ENCODE assay signal across 22 cellular contexts in genomic region chr10:86197166-86197790, GRCh38.
"Had no signal": no experiment of that assay in that cellular context is flagged by ENCODE, and none has a peak within 500 bp of the region (broad histone marks: within the 10 kb centered on the region; RNA-seq: fewer than 3 reads in every experiment).

No MANE protein-coding gene starts in this region.

- H3K36me3 ChIP-seq: colonic mucosa, esophagus squamous epithelium, gastroesophageal sphincter, left ventricle myocardium inferior, neutrophil, ovary, uterus had no signal

- H3K27me3 ChIP-seq: colonic mucosa, esophagus squamous epithelium, neutrophil, ovary, uterus had no signal

- H3K27ac ChIP-seq: colonic mucosa, esophagus squamous epithelium, gastroesophageal sphincter, left ventricle myocardium inferior, neutrophil, ovary, uterus had no signal

- DNase-seq: colonic mucosa; dermis blood vessel endothelial cell; esophagus squamous epithelium; foreskin fibroblast; immature natural killer cell; kidney; left cardiac atrium; left ventricle myocardium inferior; mesenchymal stem cell; naive thymus-derived CD4-positive, alpha-beta T cell; ovary; right cardiac atrium; stimulated activated CD4-positive, alpha-beta T cell treated with anti-CD3 and anti-CD28 coated beads, Interleukin-15, amount 100 ng/mL, for 24 hours; stimulated activated CD4-positive, alpha-beta T cell treated with anti-CD3 and anti-CD28 coated beads, Interleukin-1b, Interleukin-23, amount 100 ng/mL, for 48 hours; stimulated activated CD4-positive, alpha-beta T cell treated with anti-CD3 and anti-CD28 coated beads, Interleukin-4, amount 100 ng/mL, for 24 hours; stimulated activated naive CD8-positive, alpha-beta T cell treated with anti-CD3 and anti-CD28 coated beads, Interleukin-15, amount 100 ng/mL, for 72 hours; substantia nigra had no signal

- ATAC-seq: gastroesophageal sphincter; left cardiac atrium; naive thymus-derived CD4-positive, alpha-beta T cell; right cardiac atrium; stimulated activated memory B cell treated with anti-CD40 and anti-IgM and Interleukin-4, amounts not matched to agents 10 μg/mL and 1 μg/mL and 100 μg/mL, for 72 hours; stimulated activated naive CD8-positive, alpha-beta T cell treated with anti-CD3 and anti-CD28 coated beads, Interleukin-15, amount 100 ng/mL, for 72 hours had no signal

- H3K4me1 ChIP-seq: colonic mucosa, esophagus squamous epithelium, gastroesophageal sphincter, left ventricle myocardium inferior, uterus had no signal

- H3K4me3 ChIP-seq: colonic mucosa, esophagus squamous epithelium, gastroesophageal sphincter, left ventricle myocardium inferior, lung, ovary, uterus had no signal

- H3K9me3 ChIP-seq: colonic mucosa, esophagus squamous epithelium, neutrophil, ovary, uterus had no signal

- FAIRE-seq: kidney had no signal
